In genomic region chr12:68675098-68675842, GRCh38 we compare ENCODE assay signal across 8 cellular contexts. TPM values are rescaled to one million over a fixed set of nuclear protein-coding genes. Genes with fewer than 3 reads are reported as not detected.
A peak's percentile ranks its signal among the peaks of the same experiment; 100 is the strongest.
DNase-seq lines count a peak whose midpoint lies in the region; ATAC-seq, FAIRE-seq and TF ChIP-seq lines count a peak whose summit lies in the region.

No MANE protein-coding gene starts in this region.

- H2AK9ac ChIP-seq in IMR-90 (replicated peaks; ENCODE audit: low read depth, low read length, poor library complexity) = no peak overlapping the region

- WGBS in IMR-90 (ENCODE audit: extremely low coverage in 2 of 2, insufficient read length in 1 of 2), 2 experiments = no CpG with 5 or more reads among the region's 5 CpGs
- 82% methylated on average over 5 of the region's 5 CpGs; no CpG with 5 or more reads in 1 of the 2 experiments for WGBS in H1 (ENCODE audit: extremely low coverage in 1 of 2, insufficient coverage in 1 of 2, insufficient read length in 1 of 2, insufficient replicate concordance in 2 of 2, low coverage in 1 of 2, low lambda C conversion rate in 2 of 2, missing lambda C conversion rate in 1 of 2), 2 experiments

- peaks cover 3% of the 10 kb centered on the region; the same call in 1 of the 2 replicates for H3K9me1 ChIP-seq in IMR-90 (ENCODE audit: insufficient read depth, low read length)

- H3K4me1 ChIP-seq in IMR-90 (ENCODE audit: control insufficient read depth, insufficient read depth, low read length) = 0 out of 2 replicates have a peak, but pooled peaks cover 2% of the 10 kb centered on the region
- H3K4me1 ChIP-seq in H1 (replicated peaks in 1 of 4; ENCODE audit: control insufficient read depth in 3 of 4, insufficient read depth in 4 of 4, low read length in 3 of 4) = no peaks in the 10 kb centered on the region

- H3K23ac ChIP-seq in IMR-90 (ENCODE audit: low read depth, low read length) = no peak overlapping the region
- no peak overlapping the region for H3K23ac ChIP-seq in H1 (ENCODE audit: insufficient read length)

- H3K9ac ChIP-seq in IMR-90 (ENCODE audit: low read depth, low read length) = no peak overlapping the region
- no peak overlapping the region for H3K9ac ChIP-seq in H1 (replicated peaks in 1 of 4; ENCODE audit: extremely low read depth in 1 of 4, low read depth in 3 of 4, low read length in 3 of 4)

- TF ChIP-seq POLR2A in IMR-90 (IDR thresholded peaks at IDR 0.05; ENCODE audit: low read depth, low read length) = no peak
- TF ChIP-seq POLR2A in H1 (IDR thresholded peaks at IDR 0.05; ENCODE audit: control extremely low read depth in 1 of 2, low read depth in 2 of 2, low read length in 2 of 2) = no peak

- H3K4me2 ChIP-seq in IMR-90 (ENCODE audit: low read depth, low read length) = no peak overlapping the region
- H3K4me2 ChIP-seq in H1 (ENCODE audit: insufficient read depth in 1 of 2, low read depth in 2 of 2, low read length in 2 of 2) = no peak overlapping the region

- H3K56ac ChIP-seq in IMR-90 (ENCODE audit: extremely low read depth, insufficient read depth, low read length) (no peak overlapping the region), H1 (replicated peaks; ENCODE audit: insufficient read length, low read depth, low read length) (no peak overlapping the region)

- H2BK12ac ChIP-seq in H1 (ENCODE audit: low read depth, low read length) = peak overlapping the region; percentile 39; the same call in 1 of the 2 replicates

- H2BK15ac ChIP-seq in IMR-90 (ENCODE audit: low read depth, low read length) (peak overlapping the region; percentile 45; the same call in 1 of the 3 replicates), H1 (ENCODE audit: low read length) (no peak overlapping the region)

- H2BK20ac ChIP-seq in IMR-90 (ENCODE audit: low read depth, low read length) = 0 out of 2 replicates have a peak overlapping the region, but pooled peaks have one; percentile 31
- H2BK20ac ChIP-seq in H1 (ENCODE audit: low read length) = no peak overlapping the region

- no peak for DNase-seq in IMR-90
- DNase-seq in activated CD4-positive, alpha-beta T cell treated with anti-CD3 and anti-CD28 coated beads, Interleukin-2, amount 50 U/mL, for 4 hours = peak; percentile 44 to 49
- no peak for DNase-seq in H1 (ENCODE audit: low read depth in 1 of 2, low spot score in 2 of 2)
- DNase-seq in stimulated activated CD8-positive, alpha-beta memory T cell treated with anti-CD3 and anti-CD28 coated beads, Interleukin-12 subunit alpha, Interleukin-12 subunit beta, amount 100 ng/mL, for 1 hour (ENCODE audit: low read depth) = peak; percentile 41
- no peak for DNase-seq in DMS79 treated with DMSO at 0.1 percent for 48 hours (lab: John Stamatoyannopoulos, UW)
- no peak for DNase-seq in DMS79 (lab: John Stamatoyannopoulos, UW)

- H3K14ac ChIP-seq in IMR-90 (replicated peaks; ENCODE audit: low read depth, low read length) (no peak overlapping the region; the same call in 1 of the 2 replicates), H1 (ENCODE audit: insufficient read length) (no peak overlapping the region)

- H3K9me3 ChIP-seq in IMR-90 (ENCODE audit: control insufficient read depth, insufficient read depth, low read length) (no peaks in the 10 kb centered on the region), H1 (ENCODE audit: insufficient read depth in 2 of 2, low read depth in 1 of 2, low read length in 1 of 2) (no peaks in the 10 kb centered on the region)

- in situ Hi-C loops in IMR-90 (cut with MboI; ENCODE audit: low sequenced_read_pairs) = loop anchor here (25.0 kb wide), 1 partner anchor 313 kb away; no protein-coding TSS in a partner anchor

- TF ChIP-seq RAD21 in IMR-90 (IDR thresholded peaks at IDR 0.05; ENCODE audit: low read length) (no peak), H1 (IDR thresholded peaks at IDR 0.05 in 1 of 2, conservative IDR thresholded peaks at IDR 0.05 in 1 of 2; ENCODE audit: low read depth in 2 of 2, low read length in 2 of 2) (no peak)

- FAIRE-seq in H1 (lab: Jason Lieb, UNC) = no peak

- H4K8ac ChIP-seq in IMR-90 (ENCODE audit: low read depth in 2 of 2, low read length in 2 of 2) (peak overlapping the region in 1 of 2 experiments; percentile 20; a peak in 1 of 4 replicates), H1 (ENCODE audit: extremely low read depth, insufficient read depth, low read length) (no peak overlapping the region)

- H3K79me2 ChIP-seq in H1 (ENCODE audit: control insufficient read depth in 1 of 2, insufficient read depth in 2 of 2, low read length in 2 of 2) = no peaks in the 10 kb centered on the region

- TF ChIP-seq CTCF in IMR-90 (conservative IDR thresholded peaks at IDR 0.05; ENCODE audit: low read depth, low read length) = no peak
- no peak for TF ChIP-seq CTCF in H1 (IDR thresholded peaks at IDR 0.05; ENCODE audit: control extremely low read depth in 1 of 3, insufficient read depth in 1 of 3, low read depth in 1 of 3, low read length in 3 of 3)

- CTCF ChIA-PET in IMR-90 (lab: Yijun Ruan, JAX) (no interaction called here), H1 (lab: Charles Lee; ENCODE audit: partially characterized antibody) (no interaction called here)

- no peaks in the 10 kb centered on the region for H3K27me3 ChIP-seq in IMR-90 (ENCODE audit: control insufficient read depth, insufficient read depth, low read length)
- no peaks in the 10 kb centered on the region for H3K27me3 ChIP-seq in H1 (replicated peaks in 1 of 4; ENCODE audit: control insufficient read depth in 3 of 4, extremely low read depth in 1 of 4, insufficient read depth in 3 of 4, low read length in 3 of 4)

- 0 out of 2 replicates have a peak overlapping the region, but pooled peaks have one; percentile 4 for H2AK5ac ChIP-seq in IMR-90 (ENCODE audit: low read depth, low read length)
- H2AK5ac ChIP-seq in H1 (ENCODE audit: low read depth, low read length) = no peak overlapping the region

- POLR2A ChIA-PET in IMR-90 (lab: Charles Lee; ENCODE audit: unreplicated experiment) (no interaction called here), H1 (lab: Charles Lee; ENCODE audit: partially characterized antibody) (no interaction called here)

- no peak overlapping the region for H2BK120ac ChIP-seq in IMR-90 (ENCODE audit: low read depth, low read length)
- no peak overlapping the region for H2BK120ac ChIP-seq in H1 (replicated peaks; ENCODE audit: low read depth, low read length)

- BruUV-seq in IMR-90 (replicated peaks; lab: Mats Ljungman, UMichigan) = no TSS peak

- H2AFZ ChIP-seq in IMR-90 (replicated peaks; ENCODE audit: low read length, poor library complexity) = peak overlapping the region; percentile 24
- no peak overlapping the region for H2AFZ ChIP-seq in H1 (ENCODE audit: low read length)

- H2BK5ac ChIP-seq in IMR-90 (ENCODE audit: low read depth, low read length, poor library complexity, severe bottlenecking) = no peak overlapping the region
- H2BK5ac ChIP-seq in H1 (ENCODE audit: low read depth, low read length) = no peak overlapping the region

- TF ChIP-seq EP300 in H1 (IDR thresholded peaks at IDR 0.05; ENCODE audit: borderline replicate concordance in 1 of 2, low read depth in 2 of 2, low read length in 2 of 2) = no peak

- H4K20me1 ChIP-seq in IMR-90 (ENCODE audit: insufficient read depth, low read length) (no peaks in the 10 kb centered on the region), H1 (replicated peaks in 1 of 2; ENCODE audit: control insufficient read depth in 1 of 2, insufficient read depth in 2 of 2, low read length in 2 of 2) (no peaks in the 10 kb centered on the region)

- H3K36me3 ChIP-seq in IMR-90 (ENCODE audit: control insufficient read depth, insufficient read depth, low read length) = no peaks in the 10 kb centered on the region
- H3K36me3 ChIP-seq in H1 (ENCODE audit: control insufficient read depth in 2 of 4, insufficient read depth in 4 of 4, low read length in 3 of 4) = no peaks in the 10 kb centered on the region

- H4K91ac ChIP-seq in IMR-90 (ENCODE audit: insufficient read depth, low read depth, low read length) (no peak overlapping the region), H1 (replicated peaks; ENCODE audit: insufficient read length, low read length) (no peak overlapping the region)

- no peak overlapping the region for H3K4me3 ChIP-seq in IMR-90 (ENCODE audit: insufficient read depth, low read depth, low read length)
- H3K4me3 ChIP-seq in H1 (ENCODE audit: extremely low read depth in 1 of 4, insufficient read depth in 2 of 4, low read depth in 3 of 4, low read length in 4 of 4) = no peak overlapping the region

- H3K79me1 ChIP-seq in IMR-90 (ENCODE audit: low read depth in 1 of 2, low read length in 2 of 2) (no peaks in the 10 kb centered on the region), H1 (ENCODE audit: low read depth, low read length) (no peaks in the 10 kb centered on the region)

- H4K5ac ChIP-seq in IMR-90 (ENCODE audit: low read depth, low read length) (no peak overlapping the region), H1 (ENCODE audit: insufficient read length, low read depth, low read length) (no peak overlapping the region)

- H3K27ac ChIP-seq in IMR-90 (ENCODE audit: insufficient read depth, low read length) = no peak overlapping the region
- H3K27ac ChIP-seq in H1 (ENCODE audit: low read depth, low read length) = no peak overlapping the region

- no peaks in the 10 kb centered on the region; the same call in 1 of the 2 replicates for H3K23me2 ChIP-seq in H1 (ENCODE audit: low read depth, low read length)

- H3K4ac ChIP-seq in IMR-90 (ENCODE audit: low read depth, low read length) = no peak overlapping the region; the same call in 1 of the 2 replicates
- H3K4ac ChIP-seq in H1 (replicated peaks; ENCODE audit: insufficient read length, low read depth, low read length) = no peak overlapping the region

- ATAC-seq in IMR-90 (ENCODE audit: low read depth) (peak; percentile 11; the same call in 1 of the 2 replicates), HG02973 (IDR thresholded peaks at IDR 0.05; ENCODE audit: unreplicated experiment) (no peak), HG03460 (IDR thresholded peaks at IDR 0.05; ENCODE audit: unreplicated experiment) (no peak)

- H3K18ac ChIP-seq in IMR-90 (ENCODE audit: low read depth, low read length) = no peak overlapping the region
- H3K18ac ChIP-seq in H1 (ENCODE audit: extremely low read depth, low read length) = no peak overlapping the region

- intact Hi-C loops in IMR-90 (cut with micrococcal nuclease) = loop anchor here (5.0 kb wide), 1 partner anchor 33 kb away; no protein-coding TSS in a partner anchor

- dilution Hi-C loops in IMR-90 (cut with HindIII; ENCODE audit: low sequenced_read_pairs, unreplicated experiment) = no loop called here

RNA-seq across cellular contexts. Expression of gene NUP107, which starts 11.5 kb away (rescaled TPM):
- 54.4 and 69.7 TPM in 2 replicates for total RNA-seq in IMR-90 (2012; rRNA removed)
- polyA plus RNA-seq in IMR-90 (2012; rRNA removed) (33.7 and 34.5 TPM in 2 replicates), H1 (2011; rRNA removed) (32.0 and 46.1 TPM in 2 replicates)
- polyA plus RNA-seq in IMR-90 (2012; cell fraction: cytosol; rRNA removed) = 3.3 and 4.8 TPM in 2 replicates
- polyA plus RNA-seq in IMR-90 (2012; cell fraction: nucleus; rRNA removed; ENCODE audit: low replicate concordance) = 5.3 and 40.5 TPM in 2 replicates
- total RNA-seq in H1 (2021; fragmentation: NEBNext Ultra II Directional; extraction: Animal tissue kit (Norgen Biotek cat#: 25700)) = 139 and 141 TPM in 2 replicates
- polyA plus RNA-seq in H1 (2011; cell fraction: cytosol; rRNA removed) = 75.2 TPM
- polyA plus RNA-seq in H1 (2011; cell fraction: nucleus; rRNA removed) = 34.4 TPM
- 78.0 to 149 TPM (median 100 TPM) in 4 replicates for polyA plus RNA-seq in H1 (2012, experiment 1 of 2)
- polyA plus RNA-seq in H1 (2012, experiment 2 of 2) = 4.5 TPM
- 88.8 TPM for polyA plus RNA-seq in H1 (2013, experiment 1 of 2)
- polyA plus RNA-seq in H1 (2013, experiment 2 of 2) = 82.4 TPM
- polyA minus RNA-seq in H1 (2011; rRNA and poly(A)+ RNA removed) = 98.6 and 138 TPM in 2 replicates
- 66.8 TPM for polyA minus RNA-seq in H1 (2011; cell fraction: cytosol; rRNA and poly(A)+ RNA removed)
- 87.1 TPM for polyA minus RNA-seq in H1 (2011; cell fraction: nucleus; rRNA and poly(A)+ RNA removed)

Comparison
In these comparisons a context has a peak if more than half of its experiments do, and no peak if none do; other contexts are left out.
1. DNase-seq: peak in activated CD4-positive, alpha-beta T cell treated with anti-CD3 and anti-CD28 coated beads, Interleukin-2, amount 50 U/mL, for 4 hours (2 of 2) and stimulated activated CD8-positive, alpha-beta memory T cell treated with anti-CD3 and anti-CD28 coated beads, Interleukin-12 subunit alpha, Interleukin-12 subunit beta, amount 100 ng/mL, for 1 hour (single experiment); none in IMR-90 (single experiment), H1 (0 of 2), DMS79 treated with DMSO at 0.1 percent for 48 hours (single experiment) and DMS79 (single experiment).